ENCODE assay signal across 28 cellular contexts in genomic region chr6:86508230-86508629, GRCh38.
"Had no signal": no experiment of that assay in that cellular context is flagged by ENCODE, and none has a peak within 500 bp of the region (broad histone marks: within the 10 kb centered on the region; RNA-seq: fewer than 3 reads in every experiment).

No MANE protein-coding gene starts in this region.

- DNase-seq: colonic mucosa; cortex of kidney; dermis blood vessel endothelial cell; dorsolateral prefrontal cortex; effector CD4-positive, alpha-beta T cell; effector CD8-positive, alpha-beta T cell; effector memory CD4-positive, alpha-beta T cell; effector memory CD8-positive, alpha-beta T cell; endodermal cell; erythroblast; esophagus squamous epithelium; foreskin fibroblast; foreskin keratinocyte; foreskin melanocyte; gastrocnemius medialis; glutamatergic neuron; head of caudate nucleus; heart left ventricle; heart right ventricle had no signal

- H3K27ac ChIP-seq: colonic mucosa, coronary artery, dorsolateral prefrontal cortex, epithelial cell of prostate, esophagus muscularis mucosa, esophagus squamous epithelium, foreskin keratinocyte, gastrocnemius medialis, gastroesophageal sphincter, heart left ventricle, heart right ventricle had no signal

- FAIRE-seq: colon, endothelial cell of umbilical vein, frontal cortex had no signal

- H3K9me3 ChIP-seq: colonic mucosa, esophagus muscularis mucosa, esophagus squamous epithelium, gastrocnemius medialis, gastroesophageal sphincter had no signal

- H3K27me3 Mint-ChIP-seq: dendritic cell treated with granulocyte-macrophage colony-stimulating factor and Interleukin-4, amounts not matched to agents 40 ng/mL and 50 ng/mL, for 4 days; effector memory CD8-positive, alpha-beta T cell had no signal

- H3K27me3 ChIP-seq: colonic mucosa, dorsolateral prefrontal cortex, esophagus muscularis mucosa, esophagus squamous epithelium, foreskin keratinocyte, gastrocnemius medialis, gastroesophageal sphincter, heart left ventricle, heart right ventricle had no signal

- H3K4me3 Mint-ChIP-seq: dendritic cell treated with granulocyte-macrophage colony-stimulating factor and Interleukin-4, amounts not matched to agents 40 ng/mL and 50 ng/mL, for 4 days; effector memory CD8-positive, alpha-beta T cell; endodermal cell had no signal

- H3K4me3 ChIP-seq: colonic mucosa, coronary artery, dorsolateral prefrontal cortex, esophagus muscularis mucosa, esophagus squamous epithelium, gastrocnemius medialis, gastroesophageal sphincter, heart left ventricle, heart right ventricle had no signal

- H3K36me3 ChIP-seq: colonic mucosa, esophagus muscularis mucosa, esophagus squamous epithelium, gastrocnemius medialis, gastroesophageal sphincter, heart left ventricle, heart right ventricle had no signal

- ATAC-seq: effector memory CD8-positive, alpha-beta T cell; esophagus mucosa; foreskin keratinocyte; gastrocnemius medialis; gastroesophageal sphincter; heart left ventricle; heart right ventricle had no signal

- H3K4me1 ChIP-seq: colonic mucosa, esophagus muscularis mucosa, esophagus squamous epithelium, foreskin keratinocyte, gastrocnemius medialis, gastroesophageal sphincter, heart left ventricle, heart right ventricle had no signal

- H3K27ac Mint-ChIP-seq: dendritic cell treated with granulocyte-macrophage colony-stimulating factor and Interleukin-4, amounts not matched to agents 40 ng/mL and 50 ng/mL, for 4 days; effector memory CD8-positive, alpha-beta T cell; endodermal cell had no signal
